In genomic region chr1:2462819-2463218, GRCh38 we compare ENCODE assay signal across 16 cellular contexts. TPM values are rescaled to one million over a fixed set of nuclear protein-coding genes. Genes with fewer than 3 reads are reported as not detected.
DNase-seq lines count a peak whose midpoint lies in the region; ATAC-seq and TF ChIP-seq lines count a peak whose summit lies in the region.
"Had no signal": no experiment of that assay in that cellular context is flagged by ENCODE, and none has a peak within 500 bp of the region (broad histone marks: within the 10 kb centered on the region; RNA-seq: fewer than 3 reads in every experiment).

No MANE protein-coding gene starts in this region.

- DNase-seq in A673 (ENCODE audit: low spot score) (peak; percentile 29), Panc1 (ENCODE audit: low read depth, low spot score) (no peak), hepatocyte (ENCODE audit: low spot score) (no peak), retina (peak; percentile 64), HCEC 1CT (no peak), hippocampal formation (lab: John Stamatoyannopoulos, UW) (no peak)
- no peak for DNase-seq in activated T-helper 2 cell treated with anti-CD3 and anti-CD28 coated beads, Interferon-gamma antibody, Interleukin-2, Interleukin-4, amounts not matched to agents 10 μg/mL and 5 μg/mL and 100 μg/mL, durations not matched to agents 14 hours and 24 hours and 36 hours (ENCODE audit: low spot score)
- DNase-seq: 8988T; Caco-2; CD4-positive, alpha-beta T cell; GDM1; H9 had no signal

- H3K27me3 Mint-ChIP-seq in activated T-helper 2 cell treated with anti-CD3 and anti-CD28 coated beads, Interferon-gamma antibody, Interleukin-2, Interleukin-4, amounts not matched to agents 10 μg/mL and 5 μg/mL and 100 μg/mL, durations not matched to agents 14 hours and 24 hours and 36 hours (ENCODE audit: low read depth): no peaks in the 10 kb centered on the region
- H3K27me3 Mint-ChIP-seq: B cell had no signal

- H3K79me2 ChIP-seq in hepatocyte: no peaks in the 10 kb centered on the region

- CTCF ChIA-PET in A673 (lab: Charles Lee): no interaction called here
- CTCF ChIA-PET in Panc1 (lab: Charles Lee): no interaction called here

- no peaks in the 10 kb centered on the region for H3K4me1 Mint-ChIP-seq in activated T-helper 2 cell treated with anti-CD3 and anti-CD28 coated beads, Interferon-gamma antibody, Interleukin-2, Interleukin-4, amounts not matched to agents 10 μg/mL and 5 μg/mL and 100 μg/mL, durations not matched to agents 14 hours and 24 hours and 36 hours (ENCODE audit: low read depth)
- H3K4me1 Mint-ChIP-seq: H9 had no signal

- intact Hi-C loops in A673 (cut with micrococcal nuclease; ENCODE audit: unreplicated experiment) (no loop called here), Panc1 (cut with micrococcal nuclease; ENCODE audit: unreplicated experiment) (loop anchor here (10.0 kb wide), 1 partner anchor 82 kb away; no protein-coding TSS in a partner anchor)
- intact Hi-C loops in activated T-helper 2 cell treated with anti-CD3 and anti-CD28 coated beads, Interferon-gamma antibody, Interleukin-2, Interleukin-4, amounts not matched to agents 10 μg/mL and 5 μg/mL and 100 μg/mL, durations not matched to agents 14 hours and 24 hours and 36 hours (cut with micrococcal nuclease): no loop called here

- H3K9me2 ChIP-seq in hepatocyte (replicated peaks; ENCODE audit: insufficient read depth): no peaks in the 10 kb centered on the region

- no peak for ATAC-seq in Panc1

- in situ Hi-C loops in Panc1 (cut with HindIII; ENCODE audit: low pct_unique_long_range_greater_than_20kb, low sequenced_read_pairs): no loop called here

- H3K36me3 Mint-ChIP-seq in activated T-helper 2 cell treated with anti-CD3 and anti-CD28 coated beads, Interferon-gamma antibody, Interleukin-2, Interleukin-4, amounts not matched to agents 10 μg/mL and 5 μg/mL and 100 μg/mL, durations not matched to agents 14 hours and 24 hours and 36 hours (ENCODE audit: low read depth): no peaks in the 10 kb centered on the region

- POLR2A ChIA-PET in A673 (lab: Charles Lee; ENCODE audit: low non-redundant PET): no interaction called here
- POLR2A ChIA-PET in Panc1 (lab: Charles Lee): no interaction called here

- no TSS peak for BruUV-seq in A673 (replicated peaks; lab: Mats Ljungman, UMichigan)
- no TSS peak for BruUV-seq in Panc1 (replicated peaks; lab: Mats Ljungman, UMichigan)

- no peaks in the 10 kb centered on the region for H3K4me1 ChIP-seq in A673 (ENCODE audit: insufficient read depth, low read length, poor library complexity, severe bottlenecking)
- peaks cover 92% of the 10 kb centered on the region for H3K4me1 ChIP-seq in Panc1 (ENCODE audit: control insufficient read depth, insufficient read depth, low read length)
- no peaks in the 10 kb centered on the region for H3K4me1 ChIP-seq in hepatocyte (ENCODE audit: insufficient read depth)
- H3K4me1 ChIP-seq: Caco-2 had no signal

- WGBS in hepatocyte (ENCODE audit: low lambda C conversion rate, missing lambda C conversion rate): 46% methylated on average over 15 of the region's 15 CpGs

- H3K4me3 Mint-ChIP-seq in activated T-helper 2 cell treated with anti-CD3 and anti-CD28 coated beads, Interferon-gamma antibody, Interleukin-2, Interleukin-4, amounts not matched to agents 10 μg/mL and 5 μg/mL and 100 μg/mL, durations not matched to agents 14 hours and 24 hours and 36 hours (ENCODE audit: low read depth): no peak overlapping the region
- H3K4me3 Mint-ChIP-seq: B cell; CD4-positive, alpha-beta T cell; H9 had no signal

- H3K9me3 ChIP-seq in A673 (ENCODE audit: low read depth, low read length, poor library complexity, severe bottlenecking) (no peaks in the 10 kb centered on the region), Panc1 (ENCODE audit: control insufficient read depth, insufficient read depth, low read depth, low read length) (no peaks in the 10 kb centered on the region), hepatocyte (ENCODE audit: low read depth) (no peaks in the 10 kb centered on the region)
- H3K9me3 ChIP-seq: Caco-2 had no signal

- peak overlapping the region; percentile 33 for H3K4me2 ChIP-seq in hepatocyte

- H2AFZ ChIP-seq in hepatocyte: no peak overlapping the region

- H3K27me3 ChIP-seq in A673 (replicated peaks; ENCODE audit: insufficient read depth, low read depth, low read length, poor library complexity) (peaks cover 57% of the 10 kb centered on the region), Panc1 (ENCODE audit: control insufficient read depth, insufficient read depth, low read length) (no peaks in the 10 kb centered on the region), hepatocyte (no peaks in the 10 kb centered on the region)

- H3K27ac ChIP-seq in A673 (ENCODE audit: low read depth, low read length, poor library complexity, severe bottlenecking) (no peak overlapping the region), Panc1 (ENCODE audit: low read length) (peak overlapping the region; percentile 61), hepatocyte (no peak overlapping the region)
- H3K27ac ChIP-seq: C4-2B, HL-60 had no signal

- no peaks in the 10 kb centered on the region for H3K9me3 Mint-ChIP-seq in activated T-helper 2 cell treated with anti-CD3 and anti-CD28 coated beads, Interferon-gamma antibody, Interleukin-2, Interleukin-4, amounts not matched to agents 10 μg/mL and 5 μg/mL and 100 μg/mL, durations not matched to agents 14 hours and 24 hours and 36 hours
- H3K9me3 Mint-ChIP-seq: CD4-positive, alpha-beta T cell; H9 had no signal

- no peaks in the 10 kb centered on the region for H4K20me1 ChIP-seq in hepatocyte (ENCODE audit: insufficient read depth, poor library complexity, severe bottlenecking)

- H3K4me3 ChIP-seq in A673 (ENCODE audit: low read depth, low read length, poor library complexity, severe bottlenecking) (no peak overlapping the region), Panc1 (ENCODE audit: low read depth in 2 of 2, low read length in 2 of 2) (no peak overlapping the region), hepatocyte (no peak overlapping the region)

- no peak overlapping the region for H3K27ac Mint-ChIP-seq in activated T-helper 2 cell treated with anti-CD3 and anti-CD28 coated beads, Interferon-gamma antibody, Interleukin-2, Interleukin-4, amounts not matched to agents 10 μg/mL and 5 μg/mL and 100 μg/mL, durations not matched to agents 14 hours and 24 hours and 36 hours
- H3K27ac Mint-ChIP-seq: B cell; CD4-positive, alpha-beta T cell; H9 had no signal

- TF ChIP-seq CTCF in A673 (conservative IDR thresholded peaks at IDR 0.05; ENCODE audit: low read depth, low read length) (no peak), Panc1 (IDR thresholded peaks at IDR 0.05) (no peak), hepatocyte (IDR thresholded peaks at IDR 0.05; ENCODE audit: poor library complexity) (no peak)

- H3K36me3 ChIP-seq in A673 (ENCODE audit: insufficient read depth, low read length, poor library complexity, severe bottlenecking) (no peaks in the 10 kb centered on the region), Panc1 (ENCODE audit: control insufficient read depth, insufficient read depth, low read length) (no peaks in the 10 kb centered on the region), hepatocyte (replicated peaks; ENCODE audit: insufficient read depth, low read depth) (no peaks in the 10 kb centered on the region)

RNA-seq across cellular contexts. Expression of gene PLCH2, which starts 13.3 kb away (rescaled TPM):
- total RNA-seq in A673 (2021) (0.13 TPM in 1 of 2 replicates, not detected in the other), Panc1 (2021; ENCODE audit: unreplicated experiment) (41.2 TPM), hepatocyte (0.48 and 1.3 TPM in 2 replicates)
- polyA plus RNA-seq in Panc1 (2012; ENCODE audit: insufficient read length): 69.7 TPM
- polyA plus RNA-seq in hepatocyte: 1.9 and 3.4 TPM in 2 replicates
- total RNA-seq in activated T-helper 2 cell treated with anti-CD3 and anti-CD28 coated beads, Interferon-gamma antibody, Interleukin-2, Interleukin-4, amounts not matched to agents 10 μg/mL and 5 μg/mL and 100 μg/mL, durations not matched to agents 14 hours and 24 hours and 36 hours: 2.6 and 2.8 TPM in 2 replicates
- total RNA-seq: Daoy had no signal

RNA-seq across cellular contexts. Expression of gene PEX10, which starts 50.5 kb away (rescaled TPM):
- total RNA-seq in A673 (2021) (27.6 and 28.0 TPM in 2 replicates), Panc1 (2021; ENCODE audit: unreplicated experiment) (49.8 TPM), hepatocyte (25.5 and 31.6 TPM in 2 replicates)
- 69.0 TPM for polyA plus RNA-seq in Panc1 (2012; ENCODE audit: insufficient read length)
- polyA plus RNA-seq in hepatocyte: 24.7 and 25.9 TPM in 2 replicates
- total RNA-seq in activated T-helper 2 cell treated with anti-CD3 and anti-CD28 coated beads, Interferon-gamma antibody, Interleukin-2, Interleukin-4, amounts not matched to agents 10 μg/mL and 5 μg/mL and 100 μg/mL, durations not matched to agents 14 hours and 24 hours and 36 hours: 17.6 and 18.2 TPM in 2 replicates

Comparison
In these comparisons a context has a peak if more than half of its experiments do, and no peak if none do; other contexts are left out.
1. DNase-seq: peak in A673 (single experiment) and retina (single experiment); none in Panc1 (single experiment), hepatocyte (single experiment), HCEC 1CT (single experiment), hippocampal formation (0 of 2) and activated T-helper 2 cell treated with anti-CD3 and anti-CD28 coated beads, Interferon-gamma antibody, Interleukin-2, Interleukin-4, amounts not matched to agents 10 μg/mL and 5 μg/mL and 100 μg/mL, durations not matched to agents 14 hours and 24 hours and 36 hours (single experiment).
2. RNA of gene PLCH2, which starts 13.3 kb away (total RNA-seq): 41.2 TPM in Panc1 (single experiment); 2.6 to 2.8 TPM in activated T-helper 2 cell treated with anti-CD3 and anti-CD28 coated beads, Interferon-gamma antibody, Interleukin-2, Interleukin-4, amounts not matched to agents 10 μg/mL and 5 μg/mL and 100 μg/mL, durations not matched to agents 14 hours and 24 hours and 36 hours, 0.48 to 1.3 TPM in hepatocyte and 0.13 TPM in A673; every median in the first group is over 10 times any median in the second.